Comparison of ENCODE assay signal across 8 cellular contexts in genomic region chr15:58980351-58980939, GRCh38. TPM values are rescaled to one million over a fixed set of nuclear protein-coding genes. Genes with fewer than 3 reads are reported as not detected.
A peak's percentile ranks its signal among the peaks of the same experiment; 100 is the strongest.
DNase-seq lines count a peak whose midpoint lies in the region; ATAC-seq and TF ChIP-seq lines count a peak whose summit lies in the region.

No MANE protein-coding gene starts in this region.

- peaks cover 34% of the 10 kb centered on the region for H3K4me1 Mint-ChIP-seq in activated T-helper 2 cell treated with anti-CD3 and anti-CD28 coated beads, Interferon-gamma antibody, Interleukin-2, Interleukin-4, amounts not matched to agents 10 μg/mL and 5 μg/mL and 100 μg/mL, durations not matched to agents 14 hours and 24 hours and 36 hours (ENCODE audit: low read depth)

- H3K9me3 Mint-ChIP-seq in activated T-helper 2 cell treated with anti-CD3 and anti-CD28 coated beads, Interferon-gamma antibody, Interleukin-2, Interleukin-4, amounts not matched to agents 10 μg/mL and 5 μg/mL and 100 μg/mL, durations not matched to agents 14 hours and 24 hours and 36 hours: no peaks in the 10 kb centered on the region

- H3K27me3 Mint-ChIP-seq in activated T-helper 2 cell treated with anti-CD3 and anti-CD28 coated beads, Interferon-gamma antibody, Interleukin-2, Interleukin-4, amounts not matched to agents 10 μg/mL and 5 μg/mL and 100 μg/mL, durations not matched to agents 14 hours and 24 hours and 36 hours (ENCODE audit: low read depth): peaks cover 10% of the 10 kb centered on the region

- peak; percentile 33 for ATAC-seq in upper lobe of right lung
- ATAC-seq in HG03521 (IDR thresholded peaks at IDR 0.05; ENCODE audit: unreplicated experiment): no peak

- no peak overlapping the region for H3K27ac ChIP-seq in upper lobe of right lung

- H3K36me3 ChIP-seq in upper lobe of right lung: no peaks in the 10 kb centered on the region

- DNase-seq in NCI-H345 (lab: John Stamatoyannopoulos, UW): peak; percentile 12
- DNase-seq in NCI-H345 treated with DMSO at 0.1 percent for 48 hours (lab: John Stamatoyannopoulos, UW; ENCODE audit: unreplicated experiment): no peak
- DNase-seq in NCI-H1417 treated with DMSO at 0.1 percent for 48 hours (lab: John Stamatoyannopoulos, UW): peak; percentile 8
- no peak for DNase-seq in activated T-helper 2 cell treated with anti-CD3 and anti-CD28 coated beads, Interferon-gamma antibody, Interleukin-2, Interleukin-4, amounts not matched to agents 10 μg/mL and 5 μg/mL and 100 μg/mL, durations not matched to agents 14 hours and 24 hours and 36 hours (ENCODE audit: low spot score)
- peak; percentile 10 for DNase-seq in iPS-NIHi11 (ENCODE audit: low spot score)
- no peak for DNase-seq in upper lobe of right lung
- no peak for DNase-seq in cortex of kidney (lab: John Stamatoyannopoulos, UW)

- TF ChIP-seq CTCF in upper lobe of right lung (IDR thresholded peaks at IDR 0.05): peak; percentile 56

- H3K27me3 ChIP-seq in upper lobe of right lung: no peaks in the 10 kb centered on the region

- H3K27ac Mint-ChIP-seq in activated T-helper 2 cell treated with anti-CD3 and anti-CD28 coated beads, Interferon-gamma antibody, Interleukin-2, Interleukin-4, amounts not matched to agents 10 μg/mL and 5 μg/mL and 100 μg/mL, durations not matched to agents 14 hours and 24 hours and 36 hours: peak overlapping the region; percentile 46

- no peaks in the 10 kb centered on the region for H3K36me3 Mint-ChIP-seq in activated T-helper 2 cell treated with anti-CD3 and anti-CD28 coated beads, Interferon-gamma antibody, Interleukin-2, Interleukin-4, amounts not matched to agents 10 μg/mL and 5 μg/mL and 100 μg/mL, durations not matched to agents 14 hours and 24 hours and 36 hours (ENCODE audit: low read depth)

- intact Hi-C loops in activated T-helper 2 cell treated with anti-CD3 and anti-CD28 coated beads, Interferon-gamma antibody, Interleukin-2, Interleukin-4, amounts not matched to agents 10 μg/mL and 5 μg/mL and 100 μg/mL, durations not matched to agents 14 hours and 24 hours and 36 hours (cut with micrococcal nuclease): loop anchor here (1.0 to 10.0 kb wide), 5 partner anchors 124 to 684 kb away; no protein-coding TSS in a partner anchor
- intact Hi-C loops in upper lobe of right lung (cut with DNase I): no loop called here

- H3K4me3 Mint-ChIP-seq in activated T-helper 2 cell treated with anti-CD3 and anti-CD28 coated beads, Interferon-gamma antibody, Interleukin-2, Interleukin-4, amounts not matched to agents 10 μg/mL and 5 μg/mL and 100 μg/mL, durations not matched to agents 14 hours and 24 hours and 36 hours (ENCODE audit: low read depth): no peak overlapping the region

- no peaks in the 10 kb centered on the region for H3K9me3 ChIP-seq in upper lobe of right lung

- H3K4me1 ChIP-seq in upper lobe of right lung: peaks cover 6% of the 10 kb centered on the region

- H3K4me3 ChIP-seq in upper lobe of right lung: no peak overlapping the region

RNA-seq across cellular contexts. Expression of gene RNF111, which starts 7.0 kb away (rescaled TPM):
- 36.4 and 36.9 TPM in 2 replicates for total RNA-seq in activated T-helper 2 cell treated with anti-CD3 and anti-CD28 coated beads, Interferon-gamma antibody, Interleukin-2, Interleukin-4, amounts not matched to agents 10 μg/mL and 5 μg/mL and 100 μg/mL, durations not matched to agents 14 hours and 24 hours and 36 hours
- total RNA-seq in upper lobe of right lung: 35.3 TPM

RNA-seq across cellular contexts. Expression of gene SLTM, which starts 47.0 kb away (rescaled TPM):
- total RNA-seq in activated T-helper 2 cell treated with anti-CD3 and anti-CD28 coated beads, Interferon-gamma antibody, Interleukin-2, Interleukin-4, amounts not matched to agents 10 μg/mL and 5 μg/mL and 100 μg/mL, durations not matched to agents 14 hours and 24 hours and 36 hours: 108 and 120 TPM in 2 replicates
- total RNA-seq in upper lobe of right lung: 84.0 TPM

Comparison
In these comparisons a context has a peak if more than half of its experiments do, and no peak if none do; other contexts are left out.
1. DNase-seq: peak in NCI-H345 (single experiment), NCI-H1417 treated with DMSO at 0.1 percent for 48 hours (single experiment) and iPS-NIHi11 (single experiment); none in NCI-H345 treated with DMSO at 0.1 percent for 48 hours (single experiment), activated T-helper 2 cell treated with anti-CD3 and anti-CD28 coated beads, Interferon-gamma antibody, Interleukin-2, Interleukin-4, amounts not matched to agents 10 μg/mL and 5 μg/mL and 100 μg/mL, durations not matched to agents 14 hours and 24 hours and 36 hours (single experiment), upper lobe of right lung (single experiment) and cortex of kidney (single experiment).